In the genomic region with DNA sequence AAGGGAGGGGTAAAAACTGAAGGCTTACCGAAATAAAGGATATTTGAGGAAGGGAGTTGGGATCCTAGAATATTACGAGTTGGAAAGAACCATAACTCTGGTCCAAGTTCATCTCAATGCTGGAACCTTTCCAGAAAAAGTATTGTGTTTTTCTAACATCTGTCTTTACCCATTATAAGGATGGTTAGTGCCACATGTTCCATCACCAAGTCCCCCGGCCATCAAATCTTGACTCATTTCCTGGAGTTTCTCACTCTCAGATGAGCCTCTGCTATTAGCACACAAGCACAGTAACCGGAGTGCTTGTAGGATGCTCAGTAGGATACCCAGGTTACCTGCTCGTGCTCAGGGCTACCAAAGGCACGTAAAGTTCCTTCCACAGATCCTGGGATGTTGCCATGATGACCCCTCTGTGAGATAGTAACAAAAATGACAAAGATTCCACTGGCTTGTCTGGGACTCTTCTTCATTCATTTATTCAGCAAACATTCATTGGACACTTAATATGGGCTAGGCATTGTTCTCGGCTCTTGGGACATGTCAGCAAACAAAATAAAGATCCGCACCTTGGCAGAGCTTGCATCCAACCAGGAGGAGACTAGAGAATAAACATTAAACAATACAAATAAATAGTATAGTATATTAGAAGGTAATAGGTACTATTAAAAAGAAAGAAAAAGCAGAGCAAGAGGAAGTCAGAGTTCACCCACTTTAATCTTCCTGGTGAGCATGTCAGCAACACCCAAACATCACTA, we compare ENCODE assay signal across 23 cellular contexts. TPM values are rescaled to one million over a fixed set of nuclear protein-coding genes. Genes with fewer than 3 reads are reported as not detected.
A peak's percentile ranks its signal among the peaks of the same experiment; 100 is the strongest.
DNase-seq lines count a peak whose midpoint lies in the region; ATAC-seq and TF ChIP-seq lines count a peak whose summit lies in the region.
"Had no signal": no experiment of that assay in that cellular context is flagged by ENCODE, and none has a peak within 500 bp of the region (broad histone marks: within the 10 kb centered on the region; RNA-seq: fewer than 3 reads in every experiment).

No MANE protein-coding gene starts in this region.

- 77% methylated on average over 8 of the region's 8 CpGs for WGBS in prostate gland

- H3K4me3 ChIP-seq in HFF-Myc (replicated peaks; ENCODE audit: low read depth, low read length) (no peak overlapping the region), ascending aorta (no peak overlapping the region), prostate gland (no peak overlapping the region), brain microvascular endothelial cell (ENCODE audit: low read depth, low read length) (no peak overlapping the region)
- H3K4me3 ChIP-seq: BLaER1 had no signal

- H3K4me1 ChIP-seq in ascending aorta (peaks cover 0 to 6% of the 10 kb centered on the region in 2 donors), prostate gland (replicated peaks) (peaks cover 12% of the 10 kb centered on the region)

- in situ Hi-C loops in brain microvascular endothelial cell (cut with HindIII; ENCODE audit: low pct_ligation_motif_present, low sequenced_read_pairs): no loop called here

- H3K9me3 ChIP-seq in ascending aorta: no peaks in the 10 kb centered on the region
- no peaks in the 10 kb centered on the region for H3K9me3 ChIP-seq in prostate gland
- H3K9me3 ChIP-seq: BLaER1 had no signal

- no peaks in the 10 kb centered on the region for H3K27me3 ChIP-seq in ascending aorta
- H3K27me3 ChIP-seq in prostate gland (replicated peaks; ENCODE audit: insufficient read depth): no peaks in the 10 kb centered on the region
- H3K27me3 ChIP-seq in brain microvascular endothelial cell (replicated peaks): no peaks in the 10 kb centered on the region
- H3K27me3 ChIP-seq: BLaER1 had no signal

- TF ChIP-seq CTCF in 22Rv1 (IDR thresholded peaks at IDR 0.05) (no peak), HFF-Myc (IDR thresholded peaks at IDR 0.05; ENCODE audit: low read depth, low read length, missing control alignments) (no peak), ascending aorta (IDR thresholded peaks at IDR 0.05) (no peak), prostate gland (IDR thresholded peaks at IDR 0.05) (no peak), brain microvascular endothelial cell (IDR thresholded peaks at IDR 0.05; ENCODE audit: low read depth, low read length, missing control alignments) (no peak)

- DNase-seq in HFF-Myc (ENCODE audit: extremely low read depth, low read depth) (peak; percentile 17), ascending aorta (ENCODE audit: low spot score in 2 of 2) (no peak), prostate gland (ENCODE audit: low spot score) (peak; percentile 21), brain microvascular endothelial cell (no peak), DMS153 (lab: John Stamatoyannopoulos, UW) (no peak)
- DNase-seq: 8988T; CD4-positive, alpha-beta T cell; DMS53; GF-D8; HCEC 1CT; NCI-H1092 treated with DMSO at 0.1 percent for 48 hours; NCI-H1436 treated with DMSO at 0.1 percent for 48 hours; NCI-H187 treated with DMSO at 0.1 percent for 48 hours; NCI-H2107; NCI-H446 treated with DMSO at 0.1 percent for 48 hours; NCI-H526; NCI-H82; SHP77 had no signal

- H3K27ac ChIP-seq in 22Rv1 (peak overlapping the region; percentile 29; the same call in 1 of the 2 replicates), ascending aorta (peak overlapping the region; percentile 35 to 41), prostate gland (peak overlapping the region in 1 of 2 donors; percentile 4), brain microvascular endothelial cell (no peak overlapping the region)
- H3K27ac ChIP-seq: BLaER1, HL-60, RWPE1 had no signal

- intact Hi-C loops in ascending aorta (cut with DNase I) (no loop called here), prostate gland (cut with DNase I) (loop anchor here (10.0 kb wide), 1 partner anchor 189 kb away; no protein-coding TSS in a partner anchor)

- ATAC-seq in GM18909 (IDR thresholded peaks at IDR 0.05; ENCODE audit: poor library complexity, unreplicated experiment): no peak

- TF ChIP-seq POLR2A in prostate gland (IDR thresholded peaks at IDR 0.05): no peak

- H3K36me3 ChIP-seq in ascending aorta (peaks cover 86 to 100% of the 10 kb centered on the region in 2 donors), prostate gland (peaks cover 0 to 4% of the 10 kb centered on the region in 2 donors), brain microvascular endothelial cell (replicated peaks) (peaks cover 47% of the 10 kb centered on the region)

RNA-seq across cellular contexts. Expression of a gene that starts 36.3 kb away (rescaled TPM):
- 119 TPM for total RNA-seq in ascending aorta
- total RNA-seq in prostate gland: 10 to 100 TPM; 19.0 to 40.3 TPM

Comparison
In these comparisons a context has a peak if more than half of its experiments do, and no peak if none do; other contexts are left out.
1. DNase-seq: peak in HFF-Myc (single experiment) and prostate gland (single experiment); none in ascending aorta (0 of 2), brain microvascular endothelial cell (single experiment) and DMS153 (single experiment).